17 cellular contexts compared by ENCODE assay signal in genomic region chr17:64002658-64003525, GRCh38. TPM values are rescaled to one million over a fixed set of nuclear protein-coding genes. Genes with fewer than 3 reads are reported as not detected.
A peak's percentile ranks its signal among the peaks of the same experiment; 100 is the strongest.
DNase-seq lines count a peak whose midpoint lies in the region; ATAC-seq and TF ChIP-seq lines count a peak whose summit lies in the region.
"Had no signal": no experiment of that assay in that cellular context is flagged by ENCODE, and none has a peak within 500 bp of the region (broad histone marks: within the 10 kb centered on the region; RNA-seq: fewer than 3 reads in every experiment).

No MANE protein-coding gene starts in this region.

- H3K4me1 Mint-ChIP-seq in chondrocyte (ENCODE audit: low read depth), result peaks cover 11% of the 10 kb centered on the region

- WGBS in heart right ventricle, 2 donors, result 86 to 88% methylated on average over 22 of the region's 22 CpGs

- H3K9me3 Mint-ChIP-seq in chondrocyte (ENCODE audit: low read depth), result no peaks in the 10 kb centered on the region
- H3K9me3 Mint-ChIP-seq: activated naive CD4-positive, alpha-beta T cell treated with anti-CD3 and anti-CD28 coated beads, Interleukin-2, amount 50 U/mL, for 24 hours; stimulated activated naive CD8-positive, alpha-beta T cell treated with anti-CD3 and anti-CD28 coated beads, Interleukin-15, amount 100 ng/mL, for 72 hours had no signal

- H3K4me1 ChIP-seq in heart right ventricle, result peaks cover 4 to 74% (median 58%) of the 10 kb centered on the region in 9 donors

- H3K27me3 ChIP-seq in heart right ventricle, result peaks cover 5 to 21% (median 15%) of the 10 kb centered on the region in 7 donors
- H3K27me3 ChIP-seq: breast epithelium had no signal

- TF ChIP-seq CTCF in heart right ventricle (IDR thresholded peaks at IDR 0.05), result no peak
- no peak for TF ChIP-seq CTCF in chondrocyte (IDR thresholded peaks at IDR 0.05)
- TF ChIP-seq CTCF in omental fat pad (IDR thresholded peaks at IDR 0.05), result no peak
- no peak for TF ChIP-seq CTCF in GM20000 (IDR thresholded peaks at IDR 0.05; ENCODE audit: extremely low read depth, missing control alignments)

- H3K9me3 ChIP-seq in heart right ventricle, result no peaks in the 10 kb centered on the region
- H3K9me3 ChIP-seq: breast epithelium had no signal

- H3K27ac Mint-ChIP-seq in chondrocyte (ENCODE audit: unreplicated experiment), result no peak overlapping the region
- H3K27ac Mint-ChIP-seq: activated naive CD4-positive, alpha-beta T cell treated with anti-CD3 and anti-CD28 coated beads, Interleukin-2, amount 50 U/mL, for 24 hours had no signal

- H3K4me3 ChIP-seq in heart right ventricle, result no peak overlapping the region
- H3K4me3 ChIP-seq: breast epithelium had no signal

- peaks cover 2% of the 10 kb centered on the region for H3K27me3 Mint-ChIP-seq in chondrocyte (ENCODE audit: low read depth)
- H3K27me3 Mint-ChIP-seq: activated naive CD4-positive, alpha-beta T cell treated with anti-CD3 and anti-CD28 coated beads, Interleukin-2, amount 50 U/mL, for 24 hours; stimulated activated naive CD8-positive, alpha-beta T cell treated with anti-CD3 and anti-CD28 coated beads, Interleukin-15, amount 100 ng/mL, for 72 hours had no signal

- peaks cover 0 to 30% (median 0%) of the 10 kb centered on the region in 9 donors for H3K36me3 ChIP-seq in heart right ventricle
- H3K36me3 ChIP-seq: breast epithelium had no signal

- peak overlapping the region; percentile 68 to 90 (median 84) for H3K27ac ChIP-seq in heart right ventricle

- no peak overlapping the region for H3K4me3 Mint-ChIP-seq in chondrocyte (ENCODE audit: unreplicated experiment)
- H3K4me3 Mint-ChIP-seq: activated naive CD4-positive, alpha-beta T cell treated with anti-CD3 and anti-CD28 coated beads, Interleukin-2, amount 50 U/mL, for 24 hours; stimulated activated naive CD8-positive, alpha-beta T cell treated with anti-CD3 and anti-CD28 coated beads, Interleukin-15, amount 100 ng/mL, for 72 hours had no signal

- no peaks in the 10 kb centered on the region for H3K36me3 Mint-ChIP-seq in chondrocyte (ENCODE audit: low read depth)

- ATAC-seq in heart right ventricle, result no peak
- no peak for ATAC-seq in Right ventricle myocardium inferior
- no peak for ATAC-seq in omental fat pad (ENCODE audit: low FRiP score)
- ATAC-seq: left colon; stimulated activated naive CD8-positive, alpha-beta T cell treated with anti-CD3 and anti-CD28 coated beads, Interleukin-15, amount 100 ng/mL, for 72 hours had no signal

- DNase-seq in heart right ventricle, result no peak
- no peak for DNase-seq in Right ventricle myocardium inferior (ENCODE audit: missing footprints)
- DNase-seq in chondrocyte (ENCODE audit: low spot score), result peak; percentile 85
- peak; percentile 9 for DNase-seq in omental fat pad (ENCODE audit: low spot score)
- DNase-seq in GM20000 (ENCODE audit: low spot score), result no peak
- DNase-seq in cortex of kidney (lab: John Stamatoyannopoulos, UW), result no peak
- no peak for DNase-seq in NCI-H226
- DNase-seq: DMS153; effector CD4-positive, alpha-beta T cell; HCEC 1CT; NCI-H1436 treated with DMSO at 0.1 percent for 48 hours; stimulated activated naive CD8-positive, alpha-beta T cell treated with anti-CD3 and anti-CD28 coated beads, Interleukin-15, amount 100 ng/mL, for 72 hours; T-helper 1 cell had no signal

- intact Hi-C loops in heart right ventricle (cut with DNase I) (no loop called here), Right ventricle myocardium inferior (cut with DNase I) (no loop called here)

RNA-seq across cellular contexts. Expression of gene PRR29, which starts 4.7 kb away (rescaled TPM):
- total RNA-seq in heart right ventricle (under 1 TPM in 6 of 10 donors, not detected in 4; 0.21 to 0.44 (median 0.29) TPM), Right ventricle myocardium inferior (0.51 TPM), chondrocyte (0.28 to 0.35 TPM in 2 of 3 replicates, not detected in the other), omental fat pad (1 to 10 TPM in 1 of 4 donors, under 1 TPM in 3; 0.19 to 1.1 (median 0.55) TPM)
- polyA plus RNA-seq in heart right ventricle, result under 1 TPM; 0.29 to 0.66 TPM
- total RNA-seq: RPMI7951 had no signal

RNA-seq across cellular contexts. Expression of gene ICAM2, which starts 17.5 kb away (rescaled TPM):
- total RNA-seq in heart right ventricle (10 to 100 TPM; 25.2 to 70.2 (median 32.4) TPM), Right ventricle myocardium inferior (38.0 TPM), chondrocyte (not detected in 3 replicates), omental fat pad (100 to 1,000 TPM in 3 of 4 donors, 10 to 100 TPM in 1; 57.7 to 252 (median 137) TPM)
- polyA plus RNA-seq in heart right ventricle, result 100 to 1,000 TPM in 1 of 2 donors, 10 to 100 TPM in 1; 83.9 to 117 TPM
- total RNA-seq: RPMI7951 had no signal

RNA-seq across cellular contexts. Expression of gene SCN4A, which starts 30.2 kb away (rescaled TPM):
- 1 to 10 TPM in 1 of 10 donors, under 1 TPM in 9; 0.19 to 2.4 (median 0.53) TPM for total RNA-seq in heart right ventricle
- polyA plus RNA-seq in heart right ventricle, result 1 to 10 TPM in 1 of 2 donors, under 1 TPM in 1; 0.33 to 2.9 TPM
- total RNA-seq in Right ventricle myocardium inferior, result 0.32 TPM
- total RNA-seq in chondrocyte, result not detected in 3 replicates
- total RNA-seq in omental fat pad, result 10 to 100 TPM in 3 of 4 donors, 1 to 10 TPM in 1; 7.0 to 43.3 (median 15.1) TPM
- total RNA-seq: RPMI7951 had no signal

Comparison
In these comparisons a context has a peak if more than half of its experiments do, and no peak if none do; other contexts are left out.
1. DNase-seq: peak in chondrocyte (single experiment) and omental fat pad (single experiment); none in heart right ventricle (0 of 2), Right ventricle myocardium inferior (single experiment), GM20000 (single experiment), cortex of kidney (single experiment) and NCI-H226 (single experiment).
2. RNA of gene ICAM2, which starts 17.5 kb away (total RNA-seq): 57.7 to 252 TPM in omental fat pad, 38.0 TPM in Right ventricle myocardium inferior (single experiment) and 25.2 to 70.2 TPM in heart right ventricle; not detected in chondrocyte; every median in the first group is over 10 times any median in the second.